8 cellular contexts compared by ENCODE assay signal in genomic region chr19:12400618-12401502, GRCh38. TPM values are rescaled to one million over a fixed set of nuclear protein-coding genes. Genes with fewer than 3 reads are reported as not detected.
DNase-seq lines count a peak whose midpoint lies in the region; ATAC-seq, FAIRE-seq and TF ChIP-seq lines count a peak whose summit lies in the region.

Gene ZNF799, minus strand, starts transcription at chr19:12401271. Its CDS starts 201 bp downstream, at chr19:12401070.

- in situ Hi-C loops in HepG2 (cut with HindIII; ENCODE audit: extremely low pct_ligation_motif_present, low pct_unique_long_range_greater_than_20kb), result no loop called here

- H3K9me3 ChIP-seq in BE2C, result no peaks in the 10 kb centered on the region
- H3K9me3 ChIP-seq in HepG2 (ENCODE audit: low read length), result no peaks in the 10 kb centered on the region

- POLR2A ChIA-PET in activated CD4-positive, alpha-beta T cell treated with anti-CD3 and anti-CD28 coated beads, Interleukin-2, amount 10 ng/mL, durations not matched to agents 7 days and 5 days (lab: Charles Lee), result no interaction called here
- POLR2A ChIA-PET in HepG2 (lab: Yijun Ruan, JAX), result interaction anchor here (1.0 to 2.8 kb wide), 8 partner anchors 36 to 238 kb away, joined by 3 to 12 read pairs (median 5); partner anchors contain the start of genes ZNF136, ZNF44, ZNF442 and ZNF443

- peaks cover 21% of the 10 kb centered on the region for H3K36me3 Mint-ChIP-seq in activated CD4-positive, alpha-beta T cell treated with anti-CD3 and anti-CD28 coated beads, Interleukin-2, amount 10 ng/mL, durations not matched to agents 7 days and 5 days (ENCODE audit: low read depth)

- no peaks in the 10 kb centered on the region for H3K36me3 ChIP-seq in BE2C
- H3K36me3 ChIP-seq in HepG2 (replicated peaks in 1 of 2; ENCODE audit: control insufficient read depth in 1 of 2, insufficient read depth in 2 of 2, low read length in 2 of 2), result no peaks in the 10 kb centered on the region

- TF ChIP-seq POLR2A in HepG2 (IDR thresholded peaks at IDR 0.05; ENCODE audit: insufficient read depth in 1 of 2, low read depth in 2 of 2, low read length in 2 of 2), result peak; percentile 78 to 83

- peak; percentile 27; the same call in 1 of the 2 replicates for TF ChIP-seq RAD21 in HepG2 (CRISPR knock-in tag; IDR thresholded peaks at IDR 0.05)

- peaks cover 39% of the 10 kb centered on the region for H3K79me2 ChIP-seq in HepG2 (ENCODE audit: insufficient read depth, low read length)

- CTCF ChIA-PET in activated CD4-positive, alpha-beta T cell treated with anti-CD3 and anti-CD28 coated beads, Interleukin-2, amount 10 ng/mL, durations not matched to agents 7 days and 5 days (lab: Charles Lee), result interaction anchor here (0.8 kb wide), 1 partner anchor 67 kb away, joined by 3 read pairs; the partner anchor contains the start of gene ZNF563
- CTCF ChIA-PET in HepG2 (lab: Yijun Ruan, JAX; ENCODE audit: low intra/inter-chr PET ratio, low total read pairs), result no interaction called here

- peak within 1 kb of the TSS; percentile 88 for H3K27ac ChIP-seq in HepG2 (ENCODE audit: extremely low read length, insufficient read depth, low read length)

- H3K4me1 ChIP-seq in BE2C (no peaks in the 10 kb centered on the region), HepG2 (ENCODE audit: insufficient read depth, low read length) (peaks cover 26% of the 10 kb centered on the region)

- H3K4me2 ChIP-seq in HepG2 (ENCODE audit: low read depth, low read length), result peak within 1 kb of the TSS; percentile 86

- peak within 1 kb of the TSS; percentile 79 for H3K27ac Mint-ChIP-seq in activated CD4-positive, alpha-beta T cell treated with anti-CD3 and anti-CD28 coated beads, Interleukin-2, amount 10 ng/mL, durations not matched to agents 7 days and 5 days

- ATAC-seq in HG03457 (IDR thresholded peaks at IDR 0.05; ENCODE audit: unreplicated experiment), result peak; percentile 63
- peak; percentile 95 for ATAC-seq in HepG2

- TSS peak; percentile 68 for BruUV-seq in HepG2 (replicated peaks; lab: Mats Ljungman, UMichigan)

- WGBS in HepG2 (ENCODE audit: low lambda C conversion rate), result 0% methylated on average over 8 of the region's 71 CpGs

- TF ChIP-seq EP300 in HepG2 (IDR thresholded peaks at IDR 0.05; ENCODE audit: low read depth in 2 of 2, low read length in 2 of 2) (peak; percentile 59 to 61; a peak in 3 of 4 replicates), HepG2 (CRISPR knock-in tag; IDR thresholded peaks at IDR 0.05; ENCODE audit: borderline replicate concordance) (0 out of 2 replicates have a peak, but pooled peaks have one; percentile 7)

- no peaks in the 10 kb centered on the region for H3K27me3 ChIP-seq in BE2C
- no peaks in the 10 kb centered on the region for H3K27me3 ChIP-seq in HepG2 (ENCODE audit: control insufficient read depth in 1 of 2, insufficient read depth in 2 of 2, low read length in 2 of 2)

- H2AFZ ChIP-seq in HepG2 (ENCODE audit: low read length), result no peak within 1 kb of the TSS

- intact Hi-C loops in HepG2 (cut with micrococcal nuclease; ENCODE audit: unreplicated experiment), result loop anchor here (2.0 kb wide), 1 partner anchor 40 kb away; the partner anchor contains the start of gene ZNF443

- FAIRE-seq in GM19239 (lab: Jason Lieb, UNC) (peak; percentile 95), HepG2 (lab: Jason Lieb, UNC) (peak; percentile 95)

- DNase-seq in BE2C (peak; percentile 97), GM19239 (ENCODE audit: insufficient read length, low spot score) (peak; percentile 61), NCI-H524 treated with DMSO at 0.1 percent for 48 hours (lab: John Stamatoyannopoulos, UW) (peak; percentile 93), dermis blood vessel endothelial cell (peak; percentile 99), HepG2 (ENCODE audit: low spot score) (peak; percentile 100)
- peak; percentile 91 for DNase-seq in activated CD4-positive, alpha-beta T cell treated with anti-CD3 and anti-CD28 coated beads, Interleukin-2, amount 10 ng/mL, durations not matched to agents 7 days and 5 days
- DNase-seq in stimulated activated CD4-positive, alpha-beta T cell treated with anti-CD3 and anti-CD28 coated beads, Interleukin-2, amount 100 ng/mL, for 48 hours, result peak; percentile 78 to 85

- H4K20me1 ChIP-seq in HepG2 (ENCODE audit: insufficient read depth, low read length), result 0 out of 2 replicates have a peak, but pooled peaks cover 4% of the 10 kb centered on the region

- peaks cover 13% of the 10 kb centered on the region for H3K4me1 Mint-ChIP-seq in activated CD4-positive, alpha-beta T cell treated with anti-CD3 and anti-CD28 coated beads, Interleukin-2, amount 10 ng/mL, durations not matched to agents 7 days and 5 days

- H3K27me3 Mint-ChIP-seq in activated CD4-positive, alpha-beta T cell treated with anti-CD3 and anti-CD28 coated beads, Interleukin-2, amount 10 ng/mL, durations not matched to agents 7 days and 5 days, result no peaks in the 10 kb centered on the region

- peak within 1 kb of the TSS; percentile 86 for H3K9ac ChIP-seq in HepG2 (ENCODE audit: insufficient read depth, low read depth, low read length)

- H3K4me3 Mint-ChIP-seq in activated CD4-positive, alpha-beta T cell treated with anti-CD3 and anti-CD28 coated beads, Interleukin-2, amount 10 ng/mL, durations not matched to agents 7 days and 5 days, result peak within 1 kb of the TSS; percentile 89

- TF ChIP-seq CTCF in BE2C (IDR thresholded peaks at IDR 0.05; ENCODE audit: low read depth, low read length) (no peak), HepG2 (CRISPR knock-in tag; IDR thresholded peaks at IDR 0.05) (peak; percentile 17; the same call in 1 of the 2 replicates)

- H3K9me3 Mint-ChIP-seq in activated CD4-positive, alpha-beta T cell treated with anti-CD3 and anti-CD28 coated beads, Interleukin-2, amount 10 ng/mL, durations not matched to agents 7 days and 5 days, result peaks cover 32% of the 10 kb centered on the region

- H3K4me3 ChIP-seq in BE2C (ENCODE audit: low read depth, low read length) (peak within 1 kb of the TSS; percentile 71), HepG2 (replicated peaks in 1 of 3; ENCODE audit: insufficient read depth in 1 of 3, low read depth in 2 of 3, low read length in 3 of 3) (peak within 1 kb of the TSS; percentile 79 to 96 (median 92))

TF ChIP-seq in HepG2, 621 proteins besides CTCF, POLR2A, EP300 and RAD21 (continues in another document):
- no peak for TF ChIP-seq HMGXB3 (CRISPR knock-in tag; IDR thresholded peaks at IDR 0.05; ENCODE audit: borderline replicate concordance)

RNA-seq across cellular contexts. Expression of gene ZNF799, which starts in this region (rescaled TPM):
- polyA plus RNA-seq in BE2C (2012; ENCODE audit: insufficient read depth, insufficient read length, low read depth), result 0.91 TPM
- total RNA-seq in activated CD4-positive, alpha-beta T cell treated with anti-CD3 and anti-CD28 coated beads, Interleukin-2, amount 10 ng/mL, durations not matched to agents 7 days and 5 days, result 1 to 10 TPM; 4.7 to 5.4 TPM
- total RNA-seq in dermis blood vessel endothelial cell (6.1 and 12.1 TPM in 2 replicates), HepG2 (2016; rRNA removed; fragmentation: Illumina TruSeq; extraction: Trizol) (17.9 and 27.0 TPM in 2 replicates)
- 4.5 and 5.5 TPM in 2 replicates for total RNA-seq in HepG2 (2016; cell fraction: cytosol; rRNA removed; fragmentation: Illumina TruSeq; extraction: Trizol; ENCODE audit: low read depth)
- total RNA-seq in HepG2 (2016; cell fraction: insoluble cytoplasmic fraction; rRNA removed; fragmentation: Illumina TruSeq; extraction: Trizol), result 17.8 and 28.0 TPM in 2 replicates
- total RNA-seq in HepG2 (2016; cell fraction: membrane; rRNA removed; fragmentation: Illumina TruSeq; extraction: Trizol), result 10.2 and 12.9 TPM in 2 replicates
- 17.5 and 19.9 TPM in 2 replicates for total RNA-seq in HepG2 (2016; cell fraction: nucleus; rRNA removed; fragmentation: Illumina TruSeq; extraction: Trizol)
- polyA plus RNA-seq in HepG2 (2011; rRNA removed), result 4.7 and 7.7 TPM in 2 replicates
- 2.5 and 3.3 TPM in 2 replicates for polyA plus RNA-seq in HepG2 (2011; cell fraction: cytosol; rRNA removed)
- 4.9 and 6.2 TPM in 2 replicates for polyA plus RNA-seq in HepG2 (2011; cell fraction: nucleus; rRNA removed)
- polyA plus RNA-seq in HepG2 (2012), result 5.2 and 5.9 TPM in 2 replicates
- 0.52 and 0.70 TPM in 2 replicates for polyA plus RNA-seq in HepG2 (2016; cell fraction: cytosol; fragmentation: Illumina TruSeq; extraction: Trizol; ENCODE audit: low read depth)
- 13.3 and 14.1 TPM in 2 replicates for polyA plus RNA-seq in HepG2 (2016; cell fraction: insoluble cytoplasmic fraction; fragmentation: Illumina TruSeq; extraction: Trizol; ENCODE audit: low read depth)
- 1.5 and 1.7 TPM in 2 replicates for polyA plus RNA-seq in HepG2 (2016; cell fraction: membrane; fragmentation: Illumina TruSeq; extraction: Trizol; ENCODE audit: low read depth)
- polyA plus RNA-seq in HepG2 (2016; cell fraction: nucleus; fragmentation: Illumina TruSeq; extraction: Trizol; ENCODE audit: insufficient read depth, low read depth), result 17.2 and 18.4 TPM in 2 replicates
- polyA minus RNA-seq in HepG2 (2011; rRNA and poly(A)+ RNA removed; ENCODE audit: low replicate concordance), result 1.4 and 4.5 TPM in 2 replicates
- polyA minus RNA-seq in HepG2 (2011; cell fraction: cytosol; rRNA and poly(A)+ RNA removed), result 6.2 and 6.7 TPM in 2 replicates
- polyA minus RNA-seq in HepG2 (2011; cell fraction: nucleus; rRNA and poly(A)+ RNA removed), result 22.3 and 26.4 TPM in 2 replicates

Comparison
In these comparisons a context has a peak if more than half of its experiments do, and no peak if none do; other contexts are left out.
1. Peak in every context shown above with its lines: DNase-seq, ATAC-seq, H3K4me3 ChIP-seq and H3K27ac ChIP-seq.